Comparison of ENCODE assay signal across 26 cellular contexts in the genomic region with DNA sequence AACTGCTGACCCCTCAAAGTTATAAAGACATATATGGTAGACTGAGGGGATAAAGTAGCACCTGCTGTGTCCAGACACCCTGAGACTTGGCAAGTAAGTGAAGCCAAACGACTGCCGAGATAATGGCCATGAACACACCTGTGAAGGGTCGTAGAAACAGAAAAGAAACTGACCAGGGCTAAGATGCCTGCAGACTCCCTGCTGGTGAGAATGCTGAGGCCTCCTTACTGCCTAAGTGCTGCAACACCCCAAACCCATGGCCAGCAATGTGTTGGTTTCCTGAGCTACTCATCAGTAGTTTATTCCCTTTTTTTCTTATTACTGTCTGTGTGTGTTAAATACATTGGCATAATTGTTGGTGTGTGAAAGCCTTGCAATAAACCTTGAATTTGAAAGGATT.
"Had no signal": no experiment of that assay in that cellular context is flagged by ENCODE, and none has a peak within 500 bp of the region (broad histone marks: within the 10 kb centered on the region; RNA-seq: fewer than 3 reads in every experiment).

No MANE protein-coding gene starts in this region.

- H3K27me3 ChIP-seq: adrenal gland, body of pancreas, breast epithelium, SJCRH30 had no signal

- H3K4me3 Mint-ChIP-seq: activated CD4-positive, alpha-beta T cell treated with anti-CD3 and anti-CD28 coated beads for 36 hours; activated CD4-positive, alpha-beta T cell treated with anti-CD3 and anti-CD28 coated beads, Interleukin-2, amount 10 ng/mL, durations not matched to agents 7 days and 5 days; activated CD8-positive, alpha-beta T cell treated with anti-CD3 and anti-CD28 coated beads, Interleukin-2, amount 10 ng/mL, durations not matched to agents 7 days and 5 days; activated naive CD4-positive, alpha-beta T cell treated with anti-CD3 and anti-CD28 coated beads for 36 hours; activated T-cell treated with anti-CD3 and anti-CD28 coated beads, Interleukin-2, amount 50 U/mL, for 24 hours had no signal

- H3K4me3 ChIP-seq: adrenal gland, body of pancreas, breast epithelium, SJCRH30, SK-N-MC had no signal

- H3K36me3 ChIP-seq: adrenal gland, breast epithelium, SJCRH30 had no signal

- H3K4me1 Mint-ChIP-seq: activated CD4-positive, alpha-beta T cell treated with anti-CD3 and anti-CD28 coated beads for 36 hours; activated CD4-positive, alpha-beta T cell treated with anti-CD3 and anti-CD28 coated beads, Interleukin-2, amount 10 ng/mL, durations not matched to agents 7 days and 5 days had no signal

- H3K9me3 Mint-ChIP-seq: activated CD4-positive, alpha-beta T cell treated with anti-CD3 and anti-CD28 coated beads, Interleukin-2, amount 10 ng/mL, durations not matched to agents 7 days and 5 days had no signal

- DNase-seq: activated CD4-positive, alpha-beta T cell treated with anti-CD3 and anti-CD28 coated beads for 36 hours; activated CD4-positive, alpha-beta T cell treated with anti-CD3 and anti-CD28 coated beads, Interleukin-2, amount 10 ng/mL, durations not matched to agents 7 days and 5 days; activated CD4-positive, alpha-beta T cell treated with anti-CD3 and anti-CD28 coated beads, Interleukin-2, amount 50 U/mL, for 48 hours; activated CD8-positive, alpha-beta T cell treated with anti-CD3 and anti-CD28 coated beads, Interleukin-2, amount 10 ng/mL, durations not matched to agents 7 days and 5 days; activated gamma-delta T cell; activated naive CD4-positive, alpha-beta T cell treated with anti-CD3 and anti-CD28 coated beads for 36 hours; activated T-cell treated with anti-CD3 and anti-CD28 coated beads, Interleukin-2, amount 50 U/mL, for 24 hours; adrenal gland; body of pancreas; MM.1S; NCI-H1048; NCI-H1105 treated with DMSO at 0.1 percent for 48 hours; NCI-H1436; NCI-H1694; NCI-H2029; NCI-H345; SHP77; SJCRH30; T1000 had no signal

- H3K36me3 Mint-ChIP-seq: activated naive CD4-positive, alpha-beta T cell treated with anti-CD3 and anti-CD28 coated beads, Interleukin-2, amount 50 U/mL, for 72 hours had no signal

- H3K27ac ChIP-seq: adrenal gland, body of pancreas, breast epithelium, KMS-11, SJCRH30, SK-N-MC had no signal

- H3K9ac ChIP-seq: KMS-11 had no signal

- H3K27me3 Mint-ChIP-seq: activated CD4-positive, alpha-beta T cell treated with anti-CD3 and anti-CD28 coated beads for 36 hours; activated CD4-positive, alpha-beta T cell treated with anti-CD3 and anti-CD28 coated beads, Interleukin-2, amount 10 ng/mL, durations not matched to agents 7 days and 5 days; activated T-cell treated with anti-CD3 and anti-CD28 coated beads, Interleukin-2, amount 50 U/mL, for 24 hours had no signal

- H3K9me3 ChIP-seq: adrenal gland, body of pancreas, breast epithelium, SJCRH30 had no signal

- ATAC-seq: activated CD4-positive, alpha-beta T cell treated with anti-CD3 and anti-CD28 coated beads for 36 hours; activated CD4-positive, CD25-positive, alpha-beta regulatory T cell treated with anti-CD3 and anti-CD28 coated beads, Interleukin-2, amount 50 U/mL, for 24 hours; activated CD8-positive, alpha-beta T cell treated with anti-CD3 and anti-CD28 coated beads, Interleukin-2, amount 10 ng/mL, durations not matched to agents 7 days and 5 days; activated naive CD4-positive, alpha-beta T cell treated with anti-CD3 and anti-CD28 coated beads, Interleukin-2, amount 50 U/mL, for 72 hours; body of pancreas; Panc1 had no signal

- H3K4me1 ChIP-seq: adrenal gland, body of pancreas, breast epithelium, SJCRH30 had no signal

- H3K27ac Mint-ChIP-seq: activated CD4-positive, alpha-beta T cell treated with anti-CD3 and anti-CD28 coated beads for 36 hours; activated CD4-positive, alpha-beta T cell treated with anti-CD3 and anti-CD28 coated beads, Interleukin-2, amount 10 ng/mL, durations not matched to agents 7 days and 5 days; activated CD8-positive, alpha-beta T cell treated with anti-CD3 and anti-CD28 coated beads, Interleukin-2, amount 10 ng/mL, durations not matched to agents 7 days and 5 days; activated naive CD4-positive, alpha-beta T cell treated with anti-CD3 and anti-CD28 coated beads for 36 hours; activated naive CD4-positive, alpha-beta T cell treated with anti-CD3 and anti-CD28 coated beads, Interleukin-2, amount 50 U/mL, for 72 hours; activated T-cell treated with anti-CD3 and anti-CD28 coated beads, Interleukin-2, amount 50 U/mL, for 24 hours; activated T-helper 2 cell treated with anti-CD3 and anti-CD28 coated beads, Interferon-gamma antibody, Interleukin-2, Interleukin-4, amounts not matched to agents 10 μg/mL and 5 μg/mL and 100 μg/mL, durations not matched to agents 14 hours and 24 hours and 36 hours had no signal

- H3K4me2 ChIP-seq: KMS-11 had no signal
